14 cellular contexts compared by ENCODE assay signal in the genomic region with DNA sequence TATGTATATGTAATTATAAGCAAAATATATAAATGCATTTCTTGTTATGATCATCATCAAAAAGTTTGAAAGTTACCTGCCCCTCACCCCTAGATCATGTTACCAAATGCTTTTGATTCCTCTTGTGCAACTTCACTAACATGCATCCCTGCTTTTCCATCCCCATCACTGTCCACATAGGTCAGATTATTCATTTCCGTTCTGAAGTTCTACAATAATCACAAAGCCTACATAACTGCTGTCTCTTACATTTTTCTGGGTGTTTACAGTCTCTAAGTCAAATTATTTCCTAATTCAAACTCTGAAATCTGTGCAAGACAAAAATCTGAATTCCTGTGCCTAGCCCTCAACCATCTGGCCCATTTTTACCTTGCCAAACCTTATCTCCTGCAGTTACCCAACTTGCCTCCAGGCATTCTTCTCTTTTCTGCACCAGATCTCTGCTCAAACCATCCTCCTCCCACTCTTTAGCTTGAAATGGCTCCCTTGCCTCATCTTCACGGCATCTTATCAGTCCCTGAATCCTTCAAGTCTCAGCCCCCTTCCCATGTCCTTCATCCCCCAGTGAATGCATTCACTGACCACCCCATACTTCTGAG.
"Had no signal": no experiment of that assay in that cellular context is flagged by ENCODE, and none has a peak within 500 bp of the region (broad histone marks: within the 10 kb centered on the region; RNA-seq: fewer than 3 reads in every experiment).

No MANE protein-coding gene starts in this region.

- H3K27me3 ChIP-seq: brain microvascular endothelial cell, hepatocyte, right lobe of liver had no signal

- H3K27me3 Mint-ChIP-seq: progenitor cell of endocrine pancreas had no signal

- DNase-seq: activated CD4-positive, alpha-beta memory T cell treated with anti-CD3 and anti-CD28 coated beads for 36 hours; activated effector memory CD4-positive, alpha-beta T cell treated with anti-CD3 and anti-CD28 coated beads, Interleukin-2, amount 50 U/mL, for 16 hours; activated T-cell treated with anti-CD3 and anti-CD28 coated beads, Interleukin-2, amount 50 U/mL, for 4 hours; amygdala; brain microvascular endothelial cell; effector CD4-positive, alpha-beta T cell; natural killer cell; right lobe of liver; SW 1271 had no signal

- H3K4me3 Mint-ChIP-seq: activated CD4-positive, alpha-beta memory T cell treated with anti-CD3 and anti-CD28 coated beads for 36 hours; activated T-cell treated with anti-CD3 and anti-CD28 coated beads, Interleukin-2, amount 50 U/mL, for 4 hours; natural killer cell; stimulated activated memory B cell treated with anti-CD40 and anti-IgM and Interleukin-4, amounts not matched to agents 10 μg/mL and 1 μg/mL and 100 μg/mL, for 72 hours; type B pancreatic cell had no signal

- H3K4me2 ChIP-seq: hepatocyte had no signal

- H3K36me3 Mint-ChIP-seq: activated CD4-positive, alpha-beta memory T cell treated with anti-CD3 and anti-CD28 coated beads for 36 hours; activated naive CD4-positive, alpha-beta T cell treated with anti-CD3 and anti-CD28 coated beads, Interleukin-2, amount 50 U/mL, for 72 hours; natural killer cell; stimulated activated memory B cell treated with anti-CD40 and anti-IgM and Interleukin-4, amounts not matched to agents 10 μg/mL and 1 μg/mL and 100 μg/mL, for 72 hours; type B pancreatic cell had no signal

- H3K27ac ChIP-seq: brain microvascular endothelial cell, hepatocyte, right lobe of liver had no signal

- H3K9me3 Mint-ChIP-seq: activated CD4-positive, alpha-beta memory T cell treated with anti-CD3 and anti-CD28 coated beads for 36 hours; activated T-cell treated with anti-CD3 and anti-CD28 coated beads, Interleukin-2, amount 50 U/mL, for 4 hours; natural killer cell; stimulated activated memory B cell treated with anti-CD40 and anti-IgM and Interleukin-4, amounts not matched to agents 10 μg/mL and 1 μg/mL and 100 μg/mL, for 72 hours had no signal

- H3K4me3 ChIP-seq: hepatocyte, right lobe of liver had no signal

- H3K36me3 ChIP-seq: brain microvascular endothelial cell, right lobe of liver had no signal

- H3K4me1 ChIP-seq: right lobe of liver had no signal

- H3K79me2 ChIP-seq: hepatocyte had no signal

- H3K27ac Mint-ChIP-seq: activated CD4-positive, alpha-beta memory T cell treated with anti-CD3 and anti-CD28 coated beads for 36 hours; natural killer cell; progenitor cell of endocrine pancreas; stimulated activated memory B cell treated with anti-CD40 and anti-IgM and Interleukin-4, amounts not matched to agents 10 μg/mL and 1 μg/mL and 100 μg/mL, for 72 hours; type B pancreatic cell had no signal

- ATAC-seq: activated naive CD4-positive, alpha-beta T cell treated with anti-CD3 and anti-CD28 coated beads, Interleukin-2, amount 50 U/mL, for 72 hours; activated T-cell treated with anti-CD3 and anti-CD28 coated beads, Interleukin-2, amount 50 U/mL, for 4 hours; natural killer cell; right lobe of liver; stimulated activated memory B cell treated with anti-CD40 and anti-IgM and Interleukin-4, amounts not matched to agents 10 μg/mL and 1 μg/mL and 100 μg/mL, for 72 hours had no signal
